In genomic region chr6:15483060-15483459, GRCh38 we compare ENCODE assay signal across 16 cellular contexts.
"Had no signal": no experiment of that assay in that cellular context is flagged by ENCODE, and none has a peak within 500 bp of the region (broad histone marks: within the 10 kb centered on the region; RNA-seq: fewer than 3 reads in every experiment).

No MANE protein-coding gene starts in this region.

- H3K4me3 Mint-ChIP-seq: activated CD8-positive, alpha-beta T cell treated with anti-CD3 and anti-CD28 coated beads for 36 hours; activated T-helper 1 cell treated with anti-CD3 and anti-CD28 coated beads, Interleukin-12 subunit alpha, Interleukin-12 subunit beta, Interleukin-2, Interleukin-4 antibody, amounts not matched to agents 30 ng/mL and 10 ng/mL and 1 ng/mL, durations not matched to agents 14 hours and 24 hours and 36 hours; central memory CD8-positive, alpha-beta T cell; dendritic cell treated with granulocyte-macrophage colony-stimulating factor and Interleukin-4, amounts not matched to agents 40 ng/mL and 50 ng/mL, for 4 days; natural killer cell; stimulated activated memory B cell treated with anti-CD40 and anti-IgM and Interleukin-4, amounts not matched to agents 10 μg/mL and 1 μg/mL and 100 μg/mL, for 72 hours had no signal

- H3K27ac ChIP-seq: tibial nerve, vagina, VCaP had no signal

- H3K27ac Mint-ChIP-seq: activated CD8-positive, alpha-beta T cell treated with anti-CD3 and anti-CD28 coated beads for 36 hours; activated T-helper 1 cell treated with anti-CD3 and anti-CD28 coated beads, Interleukin-12 subunit alpha, Interleukin-12 subunit beta, Interleukin-2, Interleukin-4 antibody, amounts not matched to agents 30 ng/mL and 10 ng/mL and 1 ng/mL, durations not matched to agents 14 hours and 24 hours and 36 hours; natural killer cell; stimulated activated memory B cell treated with anti-CD40 and anti-IgM and Interleukin-4, amounts not matched to agents 10 μg/mL and 1 μg/mL and 100 μg/mL, for 72 hours had no signal

- H3K9me3 Mint-ChIP-seq: activated CD8-positive, alpha-beta T cell treated with anti-CD3 and anti-CD28 coated beads for 36 hours; activated T-helper 1 cell treated with anti-CD3 and anti-CD28 coated beads, Interleukin-12 subunit alpha, Interleukin-12 subunit beta, Interleukin-2, Interleukin-4 antibody, amounts not matched to agents 30 ng/mL and 10 ng/mL and 1 ng/mL, durations not matched to agents 14 hours and 24 hours and 36 hours; central memory CD8-positive, alpha-beta T cell; dendritic cell treated with granulocyte-macrophage colony-stimulating factor and Interleukin-4, amounts not matched to agents 40 ng/mL and 50 ng/mL, for 4 days; natural killer cell; stimulated activated memory B cell treated with anti-CD40 and anti-IgM and Interleukin-4, amounts not matched to agents 10 μg/mL and 1 μg/mL and 100 μg/mL, for 72 hours had no signal

- H3K4me3 ChIP-seq: mucosa of descending colon, tibial nerve, vagina had no signal

- H3K36me3 Mint-ChIP-seq: natural killer cell had no signal

- H3K27me3 ChIP-seq: tibial nerve, vagina had no signal

- DNase-seq: activated CD8-positive, alpha-beta memory T cell treated with anti-CD3 and anti-CD28 coated beads, Interleukin-2, amount 50 U/mL, for 4 hours; activated CD8-positive, alpha-beta T cell treated with anti-CD3 and anti-CD28 coated beads for 36 hours; activated naive CD4-positive, alpha-beta T cell treated with Interleukin-2 at 50 U/mL for 16 hours; head of caudate nucleus; mucosa of descending colon; natural killer cell; nucleus accumbens; right cardiac atrium; T1000 had no signal

- ATAC-seq: activated CD8-positive, alpha-beta T cell treated with anti-CD3 and anti-CD28 coated beads for 36 hours; mucosa of descending colon; natural killer cell; right cardiac atrium; stimulated activated memory B cell treated with anti-CD40 and anti-IgM and Interleukin-4, amounts not matched to agents 10 μg/mL and 1 μg/mL and 100 μg/mL, for 72 hours had no signal

- H3K9me3 ChIP-seq: mucosa of descending colon, tibial nerve, vagina had no signal

- H3K27me3 Mint-ChIP-seq: activated CD8-positive, alpha-beta T cell treated with anti-CD3 and anti-CD28 coated beads for 36 hours; central memory CD8-positive, alpha-beta T cell; dendritic cell treated with granulocyte-macrophage colony-stimulating factor and Interleukin-4, amounts not matched to agents 40 ng/mL and 50 ng/mL, for 4 days; stimulated activated memory B cell treated with anti-CD40 and anti-IgM and Interleukin-4, amounts not matched to agents 10 μg/mL and 1 μg/mL and 100 μg/mL, for 72 hours had no signal
